ENCODE assay signal across 10 cellular contexts in genomic region chr2:26401739-26402541, GRCh38. TPM values are rescaled to one million over a fixed set of nuclear protein-coding genes. Genes with fewer than 3 reads are reported as not detected.
DNase-seq lines count a peak whose midpoint lies in the region; ATAC-seq and TF ChIP-seq lines count a peak whose summit lies in the region.
"Had no signal": no experiment of that assay in that cellular context is flagged by ENCODE, and none has a peak within 500 bp of the region (broad histone marks: within the 10 kb centered on the region; RNA-seq: fewer than 3 reads in every experiment).

Gene DRC1, plus strand, starts transcription at chr2:26401920. Its CDS starts 70 bp downstream, at chr2:26401990.

- intact Hi-C loops in colonic mucosa (cut with DNase I), result no loop called here

- H3K4me3 ChIP-seq in colonic mucosa, result no peak within 1 kb of the TSS

- H3K27me3 ChIP-seq in colonic mucosa, result no peaks in the 10 kb centered on the region

- TF ChIP-seq CTCF in colonic mucosa (IDR thresholded peaks at IDR 0.05), result no peak

- H3K9me3 ChIP-seq in colonic mucosa, result no peaks in the 10 kb centered on the region

- H3K36me3 ChIP-seq in colonic mucosa, result no peaks in the 10 kb centered on the region

- no peak for ATAC-seq in HG03354 (IDR thresholded peaks at IDR 0.05; ENCODE audit: poor library complexity, severe bottlenecking, unreplicated experiment)

- H3K27ac ChIP-seq in colonic mucosa, result no peak within 1 kb of the TSS

- DNase-seq in stimulated activated CD4-positive, alpha-beta T cell treated with anti-CD3 and anti-CD28 coated beads, Interleukin-12 subunit alpha, Interleukin-12 subunit beta, amount 100 ng/mL, for 48 hours (ENCODE audit: low read depth in 2 of 3, low spot score in 1 of 3), result peak in 2 of 3 donors; percentile 8 to 26
- no peak for DNase-seq in stimulated activated CD4-positive, alpha-beta T cell treated with anti-CD3 and anti-CD28 coated beads, Interleukin-4, amount 100 ng/mL, for 24 hours
- DNase-seq in NCI-H510A treated with DMSO at 0.1 percent for 48 hours (lab: John Stamatoyannopoulos, UW), result peak; percentile 85
- peak; percentile 32 for DNase-seq in colonic mucosa
- DNase-seq in iris pigment epithelial cell (ENCODE audit: low read depth), result peak; percentile 78
- DNase-seq in smooth muscle cell of the brain vasculature (ENCODE audit: low read depth, low spot score), result peak; percentile 15
- no peak for DNase-seq in H4 (ENCODE audit: low spot score)

- H3K4me1 ChIP-seq in colonic mucosa, result no peaks in the 10 kb centered on the region

- H3K9ac ChIP-seq in colonic mucosa (ENCODE audit: low read depth in 2 of 2, low read length in 2 of 2), result no peak within 1 kb of the TSS

RNA-seq across cellular contexts. Expression of gene DRC1, which starts in this region (rescaled TPM):
- not detected for total RNA-seq in colonic mucosa
- not detected in 2 replicates for total RNA-seq in H4 (2014; rRNA removed; shearing (Covaris generic))
- total RNA-seq: activated CD8-positive, alpha-beta memory T cell treated with anti-CD3 and anti-CD28 coated beads for 36 hours; subcutaneous adipose tissue had no signal

Comparison
In these comparisons a context has a peak if more than half of its experiments do, and no peak if none do; other contexts are left out.
1. DNase-seq: peak in stimulated activated CD4-positive, alpha-beta T cell treated with anti-CD3 and anti-CD28 coated beads, Interleukin-12 subunit alpha, Interleukin-12 subunit beta, amount 100 ng/mL, for 48 hours (2 of 3), NCI-H510A treated with DMSO at 0.1 percent for 48 hours (single experiment), iris pigment epithelial cell (single experiment) and smooth muscle cell of the brain vasculature (single experiment); none in stimulated activated CD4-positive, alpha-beta T cell treated with anti-CD3 and anti-CD28 coated beads, Interleukin-4, amount 100 ng/mL, for 24 hours (single experiment) and H4 (single experiment).
2. Peak in DNase-seq in colonic mucosa; RNA of the gene not detected or under 1 TPM.